ENCODE assay signal across 12 cellular contexts in genomic region chr10:79490400-79491081, GRCh38. TPM values are rescaled to one million over a fixed set of nuclear protein-coding genes. Genes with fewer than 3 reads are reported as not detected.
A peak's percentile ranks its signal among the peaks of the same experiment; 100 is the strongest.
DNase-seq lines count a peak whose midpoint lies in the region; ATAC-seq and TF ChIP-seq lines count a peak whose summit lies in the region.
"Had no signal": no experiment of that assay in that cellular context is flagged by ENCODE, and none has a peak within 500 bp of the region (broad histone marks: within the 10 kb centered on the region; RNA-seq: fewer than 3 reads in every experiment).

No MANE protein-coding gene starts in this region.

- no TSS peak for BruUV-seq in Calu3 (replicated peaks; lab: Mats Ljungman, UMichigan)

- H3K27me3 ChIP-seq in rectal smooth muscle tissue (ENCODE audit: control insufficient read depth, insufficient read depth, low read length), result no peaks in the 10 kb centered on the region
- H3K27me3 ChIP-seq: body of pancreas, testis had no signal

- peaks cover 9% of the 10 kb centered on the region for H3K4me1 ChIP-seq in rectal smooth muscle tissue (ENCODE audit: control insufficient read depth, insufficient read depth, low read length)
- H3K4me1 ChIP-seq: body of pancreas had no signal

- H3K36me3 ChIP-seq in rectal smooth muscle tissue (ENCODE audit: control insufficient read depth, insufficient read depth, low read length), result no peaks in the 10 kb centered on the region

- CTCF ChIA-PET in Calu3 (lab: Charles Lee), result no interaction called here

- no peak overlapping the region for H3K4me3 ChIP-seq in rectal smooth muscle tissue (ENCODE audit: low read length)
- H3K4me3 ChIP-seq: body of pancreas, testis had no signal

- H3K27ac Mint-ChIP-seq in glutamatergic neuron (ENCODE audit: unreplicated experiment) (peak overlapping the region; percentile 64), Calu3 (ENCODE audit: unreplicated experiment) (no peak overlapping the region)
- H3K27ac Mint-ChIP-seq: T-helper 1 cell treated with Interleukin-12 subunit alpha and Interleukin-12 subunit beta and Interleukin-4 antibody, amounts not matched to agents 30 μg/mL and 1 μg/mL, for 36 hours had no signal

- H3K4me1 Mint-ChIP-seq in glutamatergic neuron (ENCODE audit: low read depth, unreplicated experiment), result peaks cover 13% of the 10 kb centered on the region
- peaks cover 13% of the 10 kb centered on the region for H3K4me1 Mint-ChIP-seq in Calu3 (ENCODE audit: low read depth, unreplicated experiment)

- peak overlapping the region; percentile 37 for H3K27ac ChIP-seq in rectal smooth muscle tissue (ENCODE audit: low read depth, low read length)
- H3K27ac ChIP-seq: body of pancreas, testis had no signal

- intact Hi-C loops in Calu3 (cut with micrococcal nuclease; ENCODE audit: unreplicated experiment), result no loop called here

- peaks cover 9% of the 10 kb centered on the region for H3K27me3 Mint-ChIP-seq in glutamatergic neuron (ENCODE audit: unreplicated experiment)
- H3K27me3 Mint-ChIP-seq in Calu3 (ENCODE audit: unreplicated experiment), result peaks cover 73% of the 10 kb centered on the region

- no peaks in the 10 kb centered on the region for H3K9me3 Mint-ChIP-seq in glutamatergic neuron (ENCODE audit: unreplicated experiment)
- H3K9me3 Mint-ChIP-seq in Calu3 (ENCODE audit: low read depth, unreplicated experiment), result no peaks in the 10 kb centered on the region
- H3K9me3 Mint-ChIP-seq: T-helper 1 cell treated with Interleukin-12 subunit alpha and Interleukin-12 subunit beta and Interleukin-4 antibody, amounts not matched to agents 30 μg/mL and 1 μg/mL, for 36 hours had no signal

- peak; percentile 47 for DNase-seq in GM03348 (ENCODE audit: low spot score)
- DNase-seq in NCI-H524 treated with DMSO at 0.1 percent for 48 hours (lab: John Stamatoyannopoulos, UW), result peak; percentile 58
- peak; percentile 35 for DNase-seq in glutamatergic neuron
- DNase-seq in COR-L47 (lab: John Stamatoyannopoulos, UW), result no peak
- no peak for DNase-seq in SIG-M5 (lab: John Stamatoyannopoulos, UW)
- DNase-seq in Calu3, result no peak
- DNase-seq: NCI-H69, testis had no signal

- TF ChIP-seq CTCF in glutamatergic neuron (IDR thresholded peaks at IDR 0.05; ENCODE audit: partially characterized antibody, unreplicated experiment) (no peak), Calu3 (IDR thresholded peaks at IDR 0.05; ENCODE audit: unreplicated experiment) (no peak)

- H3K4me3 Mint-ChIP-seq in glutamatergic neuron (ENCODE audit: unreplicated experiment), result no peak overlapping the region
- H3K4me3 Mint-ChIP-seq in Calu3 (ENCODE audit: low read depth, unreplicated experiment), result no peak overlapping the region
- H3K4me3 Mint-ChIP-seq: T-helper 1 cell treated with Interleukin-12 subunit alpha and Interleukin-12 subunit beta and Interleukin-4 antibody, amounts not matched to agents 30 μg/mL and 1 μg/mL, for 36 hours had no signal

- no peak overlapping the region for H3K9ac ChIP-seq in rectal smooth muscle tissue (ENCODE audit: low read length)

- H3K36me3 Mint-ChIP-seq in glutamatergic neuron (ENCODE audit: unreplicated experiment), result no peaks in the 10 kb centered on the region
- H3K36me3 Mint-ChIP-seq in Calu3 (ENCODE audit: insufficient read depth, unreplicated experiment), result no peaks in the 10 kb centered on the region

- ATAC-seq in GM19395 (IDR thresholded peaks at IDR 0.05; ENCODE audit: unreplicated experiment), result no peak
- ATAC-seq: body of pancreas had no signal

RNA-seq across cellular contexts. Expression of gene EIF5AL1, which starts 21.8 kb away (rescaled TPM):
- total RNA-seq in glutamatergic neuron (ENCODE audit: unreplicated experiment) (0.61 TPM), Calu3 (2022) (0.19 and 0.20 TPM in 2 replicates)
- total RNA-seq: body of pancreas had no signal

RNA-seq across cellular contexts. Expression of gene ZCCHC24, which starts 45.1 kb away (rescaled TPM):
- 3.0 TPM for total RNA-seq in glutamatergic neuron (ENCODE audit: unreplicated experiment)
- 0.98 and 1.4 TPM in 2 replicates for total RNA-seq in Calu3 (2022)

Comparison
In these comparisons a context has a peak if more than half of its experiments do, and no peak if none do; other contexts are left out.
1. DNase-seq: peak in GM03348 (single experiment), NCI-H524 treated with DMSO at 0.1 percent for 48 hours (single experiment) and glutamatergic neuron (single experiment); none in COR-L47 (single experiment), SIG-M5 (single experiment) and Calu3 (single experiment).